Comparison of ENCODE assay signal across 8 cellular contexts in genomic region chr1:44784094-44785026, GRCh38. TPM values are rescaled to one million over a fixed set of nuclear protein-coding genes. Genes with fewer than 3 reads are reported as not detected.
DNase-seq lines count a peak whose midpoint lies in the region; ATAC-seq and TF ChIP-seq lines count a peak whose summit lies in the region.

No MANE protein-coding gene starts in this region.

- H3K9me3 Mint-ChIP-seq in neural crest cell: no peaks in the 10 kb centered on the region

- TF ChIP-seq CTCF in GM12873 (IDR thresholded peaks at IDR 0.05; ENCODE audit: insufficient read depth, low read depth, low read length, missing control alignments) (peak; percentile 41), epithelial cell of proximal tubule (conservative IDR thresholded peaks at IDR 0.05; ENCODE audit: low read depth, low read length) (peak; percentile 30), neural crest cell (conservative IDR thresholded peaks at IDR 0.05) (no peak)

- peak overlapping the region; percentile 51 for H3K4me3 ChIP-seq in epithelial cell of proximal tubule (ENCODE audit: low read depth, low read length)

- H3K27ac Mint-ChIP-seq in neural crest cell (ENCODE audit: unreplicated experiment): no peak overlapping the region

- peaks cover 17% of the 10 kb centered on the region for H3K36me3 Mint-ChIP-seq in neural crest cell (ENCODE audit: low read depth)

- DNase-seq in epithelial cell of proximal tubule (ENCODE audit: low read depth) (no peak), neural crest cell (ENCODE audit: low read depth, low spot score) (no peak), SIG-M5 (lab: John Stamatoyannopoulos, UW) (no peak), GF-D8 (lab: John Stamatoyannopoulos, UW) (no peak)

- peaks cover 10% of the 10 kb centered on the region for H3K27me3 Mint-ChIP-seq in neural crest cell (ENCODE audit: low read depth)

- ATAC-seq in SK-N-SH treated with all-trans-retinoic acid at 6 μM for 48 hours (0 out of 3 replicates have a peak, but pooled peaks have one; percentile 2), GM21737 (IDR thresholded peaks at IDR 0.05; ENCODE audit: unreplicated experiment) (no peak), GM18519 (IDR thresholded peaks at IDR 0.05; ENCODE audit: low FRiP score, unreplicated experiment) (no peak)

- H3K4me3 Mint-ChIP-seq in neural crest cell: peak overlapping the region; percentile 85

- peaks cover 31% of the 10 kb centered on the region for H3K4me1 Mint-ChIP-seq in neural crest cell

TF ChIP-seq in SK-N-SH treated with all-trans-retinoic acid at 6 μM for 48 hours, 23 proteins besides CTCF, POLR2A, EP300 and RAD21:
- no peak for TF ChIP-seq ISL1 (CRISPR knock-in tag; IDR thresholded peaks at IDR 0.05)
- no peak for TF ChIP-seq TOX (CRISPR knock-in tag; IDR thresholded peaks at IDR 0.05; ENCODE audit: borderline replicate concordance)
- no peak for TF ChIP-seq ZNF70 (CRISPR knock-in tag; IDR thresholded peaks at IDR 0.05)
- TF ChIP-seq ZNF8 (CRISPR knock-in tag; IDR thresholded peaks at IDR 0.05): no peak
- no peak for TF ChIP-seq RARB (CRISPR knock-in tag; IDR thresholded peaks at IDR 0.05)
- TF ChIP-seq, protein P1, sequence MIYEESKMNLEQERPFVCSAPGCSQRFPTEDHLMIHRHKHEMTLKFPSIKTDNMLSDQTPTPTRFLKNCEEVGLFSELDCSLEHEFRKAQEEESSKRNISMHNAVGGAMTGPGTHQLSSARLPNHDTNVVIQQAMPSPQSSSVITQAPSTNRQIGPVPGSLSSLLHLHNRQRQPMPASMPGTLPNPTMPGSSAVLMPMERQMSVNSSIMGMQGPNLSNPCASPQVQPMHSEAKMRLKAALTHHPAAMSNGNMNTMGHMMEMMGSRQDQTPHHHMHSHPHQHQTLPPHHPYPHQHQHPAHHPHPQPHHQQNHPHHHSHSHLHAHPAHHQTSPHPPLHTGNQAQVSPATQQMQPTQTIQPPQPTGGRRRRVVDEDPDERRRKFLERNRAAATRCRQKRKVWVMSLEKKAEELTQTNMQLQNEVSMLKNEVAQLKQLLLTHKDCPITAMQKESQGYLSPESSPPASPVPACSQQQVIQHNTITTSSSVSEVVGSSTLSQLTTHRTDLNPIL (CRISPR knock-in tag; IDR thresholded peaks at IDR 0.05; ENCODE audit: low read depth): no peak
- no peak for TF ChIP-seq ESRRG (CRISPR knock-in tag; IDR thresholded peaks at IDR 0.05)
- no peak for TF ChIP-seq TSHZ2 (CRISPR knock-in tag; IDR thresholded peaks at IDR 0.05)
- no peak for TF ChIP-seq TCF4 (CRISPR knock-in tag; IDR thresholded peaks at IDR 0.05; ENCODE audit: borderline replicate concordance)
- TF ChIP-seq ZC3H10 (CRISPR knock-in tag; IDR thresholded peaks at IDR 0.05): no peak
- TF ChIP-seq PPARA (CRISPR knock-in tag; IDR thresholded peaks at IDR 0.05; ENCODE audit: borderline replicate concordance): no peak
- TF ChIP-seq ZFP30 (CRISPR knock-in tag; IDR thresholded peaks at IDR 0.05): no peak
- no peak for TF ChIP-seq OSR1 (CRISPR knock-in tag; IDR thresholded peaks at IDR 0.05)
- no peak for TF ChIP-seq ZNF565 (CRISPR knock-in tag; conservative IDR thresholded peaks at IDR 0.05; ENCODE audit: low read depth)
- TF ChIP-seq GLIS3 (CRISPR knock-in tag; IDR thresholded peaks at IDR 0.05): no peak
- no peak for TF ChIP-seq ARNTL (CRISPR knock-in tag; IDR thresholded peaks at IDR 0.05; ENCODE audit: borderline replicate concordance, low read depth)
- TF ChIP-seq, protein P2, sequence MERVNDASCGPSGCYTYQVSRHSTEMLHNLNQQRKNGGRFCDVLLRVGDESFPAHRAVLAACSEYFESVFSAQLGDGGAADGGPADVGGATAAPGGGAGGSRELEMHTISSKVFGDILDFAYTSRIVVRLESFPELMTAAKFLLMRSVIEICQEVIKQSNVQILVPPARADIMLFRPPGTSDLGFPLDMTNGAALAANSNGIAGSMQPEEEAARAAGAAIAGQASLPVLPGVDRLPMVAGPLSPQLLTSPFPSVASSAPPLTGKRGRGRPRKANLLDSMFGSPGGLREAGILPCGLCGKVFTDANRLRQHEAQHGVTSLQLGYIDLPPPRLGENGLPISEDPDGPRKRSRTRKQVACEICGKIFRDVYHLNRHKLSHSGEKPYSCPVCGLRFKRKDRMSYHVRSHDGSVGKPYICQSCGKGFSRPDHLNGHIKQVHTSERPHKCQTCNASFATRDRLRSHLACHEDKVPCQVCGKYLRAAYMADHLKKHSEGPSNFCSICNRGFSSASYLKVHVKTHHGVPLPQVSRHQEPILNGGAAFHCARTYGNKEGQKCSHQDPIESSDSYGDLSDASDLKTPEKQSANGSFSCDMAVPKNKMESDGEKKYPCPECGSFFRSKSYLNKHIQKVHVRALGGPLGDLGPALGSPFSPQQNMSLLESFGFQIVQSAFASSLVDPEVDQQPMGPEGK (CRISPR knock-in tag; IDR thresholded peaks at IDR 0.05; ENCODE audit: borderline replicate concordance): no peak
- TF ChIP-seq POU6F1 (CRISPR knock-in tag; IDR thresholded peaks at IDR 0.05; ENCODE audit: borderline replicate concordance, low read depth): no peak
- TF ChIP-seq CSRNP3 (CRISPR knock-in tag; IDR thresholded peaks at IDR 0.05): no peak
- TF ChIP-seq CSDC2 (CRISPR knock-in tag; IDR thresholded peaks at IDR 0.05): no peak

RNA-seq across cellular contexts. Expression of gene BEST4, which starts 3.6 kb away (rescaled TPM):
- total RNA-seq in epithelial cell of proximal tubule (0.07 and 0.12 TPM in 2 replicates), neural crest cell (0.14 and 0.23 TPM in 2 replicates)

RNA-seq across cellular contexts. Expression of gene RPS8, which starts 9.0 kb away (rescaled TPM):
- total RNA-seq in epithelial cell of proximal tubule (2,248 and 2,814 TPM in 2 replicates), neural crest cell (2,216 and 2,317 TPM in 2 replicates)

RNA-seq across cellular contexts. Expression of gene PLK3, which starts 15.8 kb away (rescaled TPM):
- total RNA-seq in epithelial cell of proximal tubule: 25.5 and 51.1 TPM in 2 replicates
- total RNA-seq in neural crest cell: 15.3 and 15.7 TPM in 2 replicates

RNA-seq across cellular contexts. Expression of gene DYNLT4, which starts 22.8 kb away (rescaled TPM):
- total RNA-seq in epithelial cell of proximal tubule (0.29 TPM in 1 of 2 replicates, not detected in the other), neural crest cell (not detected in 2 replicates)

RNA-seq across cellular contexts. Expression of gene BTBD19, which starts 24.0 kb away (rescaled TPM):
- total RNA-seq in epithelial cell of proximal tubule (0.29 and 2.8 TPM in 2 replicates), neural crest cell (5.5 and 6.5 TPM in 2 replicates)
